ENCODE assay signal across 10 cellular contexts in genomic region chr2:54632733-54633692, GRCh38.
DNase-seq lines count a peak whose midpoint lies in the region; ATAC-seq and TF ChIP-seq lines count a peak whose summit lies in the region.
"Had no signal": no experiment of that assay in that cellular context is flagged by ENCODE, and none has a peak within 500 bp of the region (broad histone marks: within the 10 kb centered on the region; RNA-seq: fewer than 3 reads in every experiment).

No MANE protein-coding gene starts in this region.

- in situ Hi-C loops in gastrocnemius medialis (cut with MboI; ENCODE audit: low sequenced_read_pairs in 4 of 4): no loop called here

- H3K4me1 Mint-ChIP-seq in activated B cell treated with CpG ODN at 0.5 μM for 24 hours: peaks cover 56% of the 10 kb centered on the region

- H3K36me3 ChIP-seq in gastroesophageal sphincter (peaks cover 0 to 75% of the 10 kb centered on the region in 2 donors), gastrocnemius medialis (peaks cover 0 to 54% of the 10 kb centered on the region in 2 donors)

- H3K27ac Mint-ChIP-seq in activated B cell treated with CpG ODN at 0.5 μM for 24 hours: peak overlapping the region; percentile 97

- CTCF ChIA-PET in activated B cell treated with CpG ODN at 0.5 μM for 24 hours (lab: Charles Lee): interaction anchor here (0.6 to 3.5 kb wide), 5 partner anchors 39 to 778 kb away, joined by 3 to 13 read pairs (median 3); no protein-coding TSS in a partner anchor

- H3K27ac ChIP-seq in gastroesophageal sphincter (peak overlapping the region in 3 of 4 donors; percentile 22 to 78 (median 74)), gastrocnemius medialis (peak overlapping the region; percentile 77 to 82 (median 80))
- H3K27ac ChIP-seq: WERI-Rb-1 had no signal

- H3K27me3 Mint-ChIP-seq in activated B cell treated with CpG ODN at 0.5 μM for 24 hours: no peaks in the 10 kb centered on the region

- no peaks in the 10 kb centered on the region for H3K27me3 ChIP-seq in gastroesophageal sphincter
- no peaks in the 10 kb centered on the region for H3K27me3 ChIP-seq in gastrocnemius medialis

- H3K4me1 ChIP-seq in gastroesophageal sphincter (peaks cover 9 to 87% (median 43%) of the 10 kb centered on the region in 3 donors), gastrocnemius medialis (peaks cover 31 to 48% of the 10 kb centered on the region in 2 donors)

- H3K4me3 Mint-ChIP-seq in activated B cell treated with CpG ODN at 0.5 μM for 24 hours: no peak overlapping the region

- ATAC-seq in activated B cell treated with CpG ODN at 0.5 μM for 24 hours (ENCODE audit: low read depth) (no peak), gastroesophageal sphincter (no peak), gastrocnemius medialis (no peak), GM21529 (IDR thresholded peaks at IDR 0.05; ENCODE audit: unreplicated experiment) (no peak), GM19463 (IDR thresholded peaks at IDR 0.05; ENCODE audit: unreplicated experiment) (no peak)

- no peak for TF ChIP-seq EP300 in gastroesophageal sphincter (IDR thresholded peaks at IDR 0.05)

- intact Hi-C loops in activated B cell treated with CpG ODN at 0.5 μM for 24 hours (cut with micrococcal nuclease) (no loop called here), gastrocnemius medialis (cut with DNase I; ENCODE audit: low total_unique reads) (loop anchor here (10.0 kb wide), 1 partner anchor 108 kb away; no protein-coding TSS in a partner anchor)

- TF ChIP-seq POLR2A in gastroesophageal sphincter (IDR thresholded peaks at IDR 0.05) (no peak), gastrocnemius medialis (IDR thresholded peaks at IDR 0.05) (no peak)

- no peak for TF ChIP-seq CTCF in GM12865 (IDR thresholded peaks at IDR 0.05; ENCODE audit: insufficient read depth, low read depth, low read length, missing control alignments)
- TF ChIP-seq CTCF in activated B cell treated with CpG ODN at 0.5 μM for 24 hours (IDR thresholded peaks at IDR 0.05): no peak
- TF ChIP-seq CTCF in gastroesophageal sphincter (IDR thresholded peaks at IDR 0.05): no peak
- no peak for TF ChIP-seq CTCF in gastrocnemius medialis (IDR thresholded peaks at IDR 0.05 in 4 of 5, conservative IDR thresholded peaks at IDR 0.05 in 1 of 5)

- POLR2A ChIA-PET in activated B cell treated with CpG ODN at 0.5 μM for 24 hours (lab: Charles Lee): interaction anchor here (0.7 to 2.7 kb wide), 3 partner anchors 9 to 74 kb away, joined by 3 to 31 read pairs (median 4); no protein-coding TSS in a partner anchor

- H3K9me3 ChIP-seq in gastroesophageal sphincter (no peaks in the 10 kb centered on the region), gastrocnemius medialis (no peaks in the 10 kb centered on the region)

- DNase-seq in GM12865 (ENCODE audit: low read depth) (peak; percentile 31), activated B cell treated with CpG ODN at 0.5 μM for 24 hours (no peak), gastrocnemius medialis (no peak), NOMO-1 treated with DMSO at 0.1 percent for 48 hours (lab: John Stamatoyannopoulos, UW; ENCODE audit: unreplicated experiment) (no peak), NCI-H1436 (lab: John Stamatoyannopoulos, UW) (no peak)
- DNase-seq: effector CD8-positive, alpha-beta T cell; WERI-Rb-1 had no signal

- H3K9me3 Mint-ChIP-seq in activated B cell treated with CpG ODN at 0.5 μM for 24 hours: no peaks in the 10 kb centered on the region

- H3K4me3 ChIP-seq in GM12865 (ENCODE audit: low read depth, low read length) (no peak overlapping the region), gastroesophageal sphincter (no peak overlapping the region), gastrocnemius medialis (no peak overlapping the region)

- H3K36me3 Mint-ChIP-seq in activated B cell treated with CpG ODN at 0.5 μM for 24 hours (ENCODE audit: low read depth): peaks cover 76% of the 10 kb centered on the region

- 70 to 82% methylated on average over 11 of the region's 12 CpGs for WGBS in gastroesophageal sphincter (ENCODE audit: low coverage in 1 of 2), 2 donors
